ENCODE assay signal across 1 cellular context in the genomic region with DNA sequence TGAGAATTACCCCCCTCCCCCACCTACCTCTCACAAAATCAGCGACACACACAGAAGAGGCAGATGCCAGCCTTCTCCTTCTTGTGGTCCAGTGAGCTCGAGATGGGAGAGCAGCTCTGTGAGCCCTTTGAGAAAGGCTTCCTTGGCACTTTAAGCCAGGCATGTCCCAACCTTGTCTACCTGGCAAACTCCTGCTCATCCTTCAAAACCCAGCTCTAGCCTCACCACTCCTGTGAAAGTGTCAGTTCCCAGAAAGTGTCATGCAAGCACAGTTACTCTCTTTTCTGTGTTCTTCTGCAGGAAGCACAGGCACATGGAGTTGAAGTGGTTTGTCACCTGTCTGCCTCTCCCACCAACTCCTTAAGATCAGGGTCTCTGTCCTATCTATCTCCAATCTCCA.
TF ChIP-seq lines count a peak whose summit lies in the region.

No MANE protein-coding gene starts in this region.

TF ChIP-seq in K562, 482 proteins besides CTCF, POLR2A, EP300 and RAD21:
- TF ChIP-seq FOXM1 (IDR thresholded peaks at IDR 0.05; ENCODE audit: low read depth) = no peak
- no peak for TF ChIP-seq FOXM1 (CRISPR knock-in tag; IDR thresholded peaks at IDR 0.05; ENCODE audit: low read depth)
- TF ChIP-seq E2F5 (CRISPR knock-in tag; IDR thresholded peaks at IDR 0.05) = no peak
- no peak for TF ChIP-seq PCBP1 (IDR thresholded peaks at IDR 0.05; ENCODE audit: low read depth, low read length, poor library complexity, severe bottlenecking)
- TF ChIP-seq ADNP (tag; IDR thresholded peaks at IDR 0.05) = no peak
- TF ChIP-seq, protein P1, sequence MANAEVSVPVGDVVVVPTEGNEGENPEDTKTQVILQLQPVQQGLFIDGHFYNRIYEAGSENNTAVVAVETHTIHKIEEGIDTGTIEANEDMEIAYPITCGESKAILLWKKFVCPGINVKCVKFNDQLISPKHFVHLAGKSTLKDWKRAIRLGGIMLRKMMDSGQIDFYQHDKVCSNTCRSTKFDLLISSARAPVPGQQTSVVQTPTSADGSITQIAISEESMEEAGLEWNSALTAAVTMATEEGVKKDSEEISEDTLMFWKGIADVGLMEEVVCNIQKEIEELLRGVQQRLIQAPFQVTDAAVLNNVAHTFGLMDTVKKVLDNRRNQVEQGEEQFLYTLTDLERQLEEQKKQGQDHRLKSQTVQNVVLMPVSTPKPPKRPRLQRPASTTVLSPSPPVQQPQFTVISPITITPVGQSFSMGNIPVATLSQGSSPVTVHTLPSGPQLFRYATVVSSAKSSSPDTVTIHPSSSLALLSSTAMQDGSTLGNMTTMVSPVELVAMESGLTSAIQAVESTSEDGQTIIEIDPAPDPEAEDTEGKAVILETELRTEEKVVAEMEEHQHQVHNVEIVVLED (CRISPR knock-in tag; IDR thresholded peaks at IDR 0.05) = no peak
- no peak for TF ChIP-seq DMBX1 (CRISPR knock-in tag; IDR thresholded peaks at IDR 0.05; ENCODE audit: borderline replicate concordance)
- no peak for TF ChIP-seq IRF1 (CRISPR knock-in tag; IDR thresholded peaks at IDR 0.05; ENCODE audit: borderline replicate concordance)
- 0 out of 2 replicates have a peak, but pooled peaks have one; percentile 16 for TF ChIP-seq KLF1 (tag; IDR thresholded peaks at IDR 0.05)
- no peak for TF ChIP-seq ZNF408 (CRISPR knock-in tag; IDR thresholded peaks at IDR 0.05; ENCODE audit: low read depth)
- no peak for TF ChIP-seq FOXA1 (IDR thresholded peaks at IDR 0.05; ENCODE audit: borderline replicate concordance)
- TF ChIP-seq SREBF2 (CRISPR knock-in tag; IDR thresholded peaks at IDR 0.05) = 0 out of 2 replicates have a peak, but pooled peaks have one; percentile 4
